Comparison of ENCODE assay signal across 9 cellular contexts in the genomic region with DNA sequence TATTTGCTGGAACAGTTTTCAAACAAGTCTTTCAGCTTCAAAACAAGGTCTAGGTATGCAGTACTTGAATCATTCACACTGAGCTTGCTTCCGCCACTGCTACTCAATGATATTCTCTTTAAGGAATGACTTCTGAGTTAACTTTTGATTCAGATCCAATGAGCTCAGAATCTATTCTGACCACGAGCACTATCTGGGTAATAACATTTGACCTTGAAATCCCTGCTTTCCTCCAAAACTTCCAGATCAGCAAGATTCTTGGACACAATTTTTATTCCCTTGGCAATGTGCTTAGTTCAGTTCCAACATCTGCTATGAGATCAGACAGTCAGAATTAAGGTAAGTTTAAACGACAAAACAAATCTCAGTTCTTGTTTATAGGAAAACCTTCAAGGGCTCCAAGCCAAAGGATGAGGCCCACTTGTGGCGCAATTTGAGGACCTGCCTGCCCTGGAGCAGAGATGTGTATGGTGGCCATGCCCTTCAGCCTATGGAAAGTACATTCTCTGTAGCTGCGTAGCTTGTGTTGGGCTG.
DNase-seq lines count a peak whose midpoint lies in the region; ATAC-seq and TF ChIP-seq lines count a peak whose summit lies in the region.
"Had no signal": no experiment of that assay in that cellular context is flagged by ENCODE, and none has a peak within 500 bp of the region (broad histone marks: within the 10 kb centered on the region; RNA-seq: fewer than 3 reads in every experiment).

No MANE protein-coding gene starts in this region.

- H3K4me1 ChIP-seq in muscle layer of duodenum (ENCODE audit: control insufficient read depth in 1 of 2, insufficient read depth in 2 of 2, low read length in 2 of 2) = peaks cover 28 to 91% of the 10 kb centered on the region in 2 donors

- peak; percentile 92 for DNase-seq in AG04450 (ENCODE audit: low read depth, low spot score)
- peak; percentile 87 for DNase-seq in LHCN-M2 (ENCODE audit: low read depth)
- DNase-seq in GM19238 (ENCODE audit: insufficient read length, low spot score) = no peak
- DNase-seq in NCI-H1105 (lab: John Stamatoyannopoulos, UW) = no peak

- ATAC-seq in HG02588 (IDR thresholded peaks at IDR 0.05; ENCODE audit: unreplicated experiment) (no peak), GM21423 (IDR thresholded peaks at IDR 0.05; ENCODE audit: unreplicated experiment) (no peak)

- CTCF ChIA-PET in AG04450 (lab: Charles Lee) = interaction anchor here (0.7 to 3.6 kb wide), 3 partner anchors 10 to 29 kb away, joined by 3 to 20 read pairs (median 5); no protein-coding TSS in a partner anchor

- no peak for TF ChIP-seq CTCF in AG04450 (IDR thresholded peaks at IDR 0.05; ENCODE audit: low read depth, low read length)

- H3K4me3 ChIP-seq in AG04450 (ENCODE audit: low read depth, low read length) (no peak overlapping the region; the same call in 1 of the 2 replicates), muscle layer of duodenum (ENCODE audit: low read depth in 1 of 2, low read length in 2 of 2) (peak overlapping the region; percentile 47 to 52)

- H3K27me3 ChIP-seq in AG04450 (ENCODE audit: control insufficient read depth, insufficient read depth, low read length) = no peaks in the 10 kb centered on the region
- no peaks in the 10 kb centered on the region for H3K27me3 ChIP-seq in muscle layer of duodenum (ENCODE audit: low read depth, low read length)

- no peaks in the 10 kb centered on the region for H3K9me3 ChIP-seq in AG04450 (ENCODE audit: control insufficient read depth, insufficient read depth, low read length)
- no peaks in the 10 kb centered on the region for H3K9me3 ChIP-seq in muscle layer of duodenum (ENCODE audit: control insufficient read depth in 1 of 2, low read length in 2 of 2)

- POLR2A ChIA-PET in AG04450 (lab: Yijun Ruan, JAX) = interaction anchor here (0.6 to 3.2 kb wide), 7 partner anchors 16 to 272 kb away, joined by 3 to 15 read pairs (median 7); no protein-coding TSS in a partner anchor

- H3K27ac ChIP-seq in AG04450 (ENCODE audit: low read depth, low read length) (peak overlapping the region; percentile 99), cingulate gyrus (ENCODE audit: low read depth, low read length) (peak overlapping the region; percentile 91), muscle layer of duodenum (ENCODE audit: low read length) (peak overlapping the region; percentile 96)
- H3K27ac ChIP-seq: VCaP had no signal

- H3K36me3 ChIP-seq in muscle layer of duodenum (ENCODE audit: control insufficient read depth in 1 of 2, insufficient read depth in 2 of 2, low read length in 2 of 2) = peaks cover 0 to 32% of the 10 kb centered on the region in 2 donors

Comparison
In these comparisons a context has a peak if more than half of its experiments do, and no peak if none do; other contexts are left out.
1. DNase-seq: peak in AG04450 (single experiment) and LHCN-M2 (single experiment); none in GM19238 (single experiment) and NCI-H1105 (single experiment).
2. Peak in every context shown above with its lines, with median percentiles within 50 percentile points of each other: H3K27ac ChIP-seq.